In genomic region chr1:244836135-244836521, GRCh38 we compare ENCODE assay signal across 1 cellular context.
A peak's percentile ranks its signal among the peaks of the same experiment; 100 is the strongest.
TF ChIP-seq lines count a peak whose summit lies in the region.

No MANE protein-coding gene starts in this region.

TF ChIP-seq in HepG2, 621 proteins besides CTCF, POLR2A, EP300 and RAD21:
- TF ChIP-seq SAP130 (CRISPR knock-in tag; IDR thresholded peaks at IDR 0.05; ENCODE audit: low read depth): peak; percentile 33; the same call in 1 of the 2 replicates
- peak; percentile 10 for TF ChIP-seq POLR2G (IDR thresholded peaks at IDR 0.05; ENCODE audit: low read depth, low read length)
- 0 out of 2 replicates have a peak, but pooled peaks have one; percentile 48 for TF ChIP-seq ZSCAN29 (CRISPR knock-in tag; conservative IDR thresholded peaks at IDR 0.05)
- no peak for TF ChIP-seq SIX4 (CRISPR knock-in tag; IDR thresholded peaks at IDR 0.05)
- peak; percentile 19 for TF ChIP-seq RBM22 (optimal IDR thresholded peaks at IDR 0.05; ENCODE audit: low read length)
- 0 out of 2 replicates have a peak, but pooled peaks have one; percentile 20 for TF ChIP-seq TGIF2 (CRISPR knock-in tag; IDR thresholded peaks at IDR 0.05)
- 0 out of 2 replicates have a peak, but pooled peaks have one; percentile 63 for TF ChIP-seq ZNF34 (CRISPR knock-in tag; IDR thresholded peaks at IDR 0.05; ENCODE audit: borderline replicate concordance)
- no peak for TF ChIP-seq TP53 (CRISPR knock-in tag; conservative IDR thresholded peaks at IDR 0.05)
- TF ChIP-seq YEATS2 (CRISPR knock-in tag; IDR thresholded peaks at IDR 0.05; ENCODE audit: borderline replicate concordance): 0 out of 2 replicates have a peak, but pooled peaks have one; percentile 5
- peak in 1 of 2 experiments; percentile 11; a peak in 1 of 4 replicates for TF ChIP-seq HMGXB4 (CRISPR knock-in tag; IDR thresholded peaks at IDR 0.05; ENCODE audit: borderline replicate concordance in 1 of 2, low read depth in 1 of 2)
- TF ChIP-seq ZNF652 (CRISPR knock-in tag; IDR thresholded peaks at IDR 0.05; ENCODE audit: borderline replicate concordance, low read depth): peak; percentile 51; the same call in 1 of the 2 replicates
- TF ChIP-seq ZNF343 (CRISPR knock-in tag; IDR thresholded peaks at IDR 0.05): peak; percentile 66; the same call in 1 of the 2 replicates
- TF ChIP-seq KDM3A (CRISPR knock-in tag; IDR thresholded peaks at IDR 0.05; ENCODE audit: low read depth): no peak
- no peak for TF ChIP-seq ZNF879 (CRISPR knock-in tag; IDR thresholded peaks at IDR 0.05)
